ENCODE assay signal across 8 cellular contexts in the genomic region with DNA sequence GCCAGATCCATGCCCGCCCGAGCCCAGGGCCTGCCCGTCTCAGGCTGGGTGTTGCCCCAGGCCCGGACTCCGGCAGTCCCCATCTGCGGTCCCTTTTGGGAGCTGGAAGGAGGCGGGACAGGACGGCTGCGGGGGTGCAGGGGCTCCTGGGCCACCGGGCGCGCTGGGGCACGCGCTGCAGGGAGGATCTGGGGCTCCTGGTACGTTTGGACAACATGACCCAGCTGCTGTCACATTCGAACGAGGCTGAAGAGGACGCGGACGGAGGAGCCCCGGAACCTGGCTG. TPM values are rescaled to one million over a fixed set of nuclear protein-coding genes. Genes with fewer than 3 reads are reported as not detected.
DNase-seq lines count a peak whose midpoint lies in the region; ATAC-seq, FAIRE-seq and TF ChIP-seq lines count a peak whose summit lies in the region.

No MANE protein-coding gene starts in this region.

- H3K9ac ChIP-seq in IMR-90 (ENCODE audit: low read depth, low read length) (peak overlapping the region; percentile 68), muscle layer of colon (ENCODE audit: low read length) (peak overlapping the region; percentile 49)

- peak overlapping the region; percentile 82; the same call in 1 of the 2 replicates for H3K23ac ChIP-seq in IMR-90 (ENCODE audit: low read depth, low read length)

- WGBS in IMR-90 (ENCODE audit: extremely low coverage in 2 of 2, insufficient read length in 1 of 2), 2 experiments = 11% methylated on average over 21 of the region's 21 CpGs; no CpG with 5 or more reads in 1 of the 2 experiments

- 0 out of 2 replicates have a peak overlapping the region, but pooled peaks have one; percentile 26 for H2BK120ac ChIP-seq in IMR-90 (ENCODE audit: low read depth, low read length)

- POLR2A ChIA-PET in IMR-90 (lab: Charles Lee; ENCODE audit: unreplicated experiment) = interaction anchor here (0.6 kb wide), 1 partner anchor 22 kb away, joined by 7 read pairs; no protein-coding TSS in a partner anchor

- H3K27ac ChIP-seq in IMR-90 (ENCODE audit: insufficient read depth, low read length) (peak overlapping the region; percentile 36), caudate nucleus (ENCODE audit: low read depth, low read length) (peak overlapping the region; percentile 76), muscle layer of colon (ENCODE audit: low read depth, low read length) (peak overlapping the region; percentile 73)

- TF ChIP-seq RAD21 in IMR-90 (IDR thresholded peaks at IDR 0.05; ENCODE audit: low read length) = no peak

- no TSS peak for BruUV-seq in IMR-90 (replicated peaks; lab: Mats Ljungman, UMichigan)

- H2BK5ac ChIP-seq in IMR-90 (ENCODE audit: low read depth, low read length, poor library complexity, severe bottlenecking) = peak overlapping the region; percentile 49

- H2BK20ac ChIP-seq in IMR-90 (ENCODE audit: low read depth, low read length) = no peak overlapping the region

- H2AFZ ChIP-seq in IMR-90 (replicated peaks; ENCODE audit: low read length, poor library complexity) = peak overlapping the region; percentile 98

- H3K9me3 ChIP-seq in IMR-90 (ENCODE audit: control insufficient read depth, insufficient read depth, low read length) (no peaks in the 10 kb centered on the region), muscle layer of colon (ENCODE audit: low read length) (no peaks in the 10 kb centered on the region)

- dilution Hi-C loops in IMR-90 (cut with HindIII; ENCODE audit: low sequenced_read_pairs, unreplicated experiment) = no loop called here

- H3K36me3 ChIP-seq in IMR-90 (ENCODE audit: control insufficient read depth, insufficient read depth, low read length) (no peaks in the 10 kb centered on the region), muscle layer of colon (ENCODE audit: insufficient read depth, low read length) (no peaks in the 10 kb centered on the region)

- in situ Hi-C loops in IMR-90 (cut with MboI; ENCODE audit: low sequenced_read_pairs) = loop anchor here (10.0 kb wide), 1 partner anchor 124 kb away; no protein-coding TSS in a partner anchor

- peak overlapping the region; percentile 70 for H3K4ac ChIP-seq in IMR-90 (ENCODE audit: low read depth, low read length)

- no peak for TF ChIP-seq CTCF in IMR-90 (conservative IDR thresholded peaks at IDR 0.05; ENCODE audit: low read depth, low read length)

- intact Hi-C loops in IMR-90 (cut with micrococcal nuclease) = loop anchor here (10.0 kb wide), 1 partner anchor 334 kb away; a partner anchor contains a TSS

- H3K56ac ChIP-seq in IMR-90 (ENCODE audit: extremely low read depth, insufficient read depth, low read length) = peak overlapping the region; percentile 19; the same call in 1 of the 2 replicates

- peak overlapping the region; percentile 92 for H3K14ac ChIP-seq in IMR-90 (replicated peaks; ENCODE audit: low read depth, low read length)

- CTCF ChIA-PET in IMR-90 (lab: Yijun Ruan, JAX) = interaction anchor here (0.7 to 1.5 kb wide), 6 partner anchors 22 to 120 kb away, joined by 3 to 6 read pairs (median 3); no protein-coding TSS in a partner anchor

- no peak for TF ChIP-seq POLR2A in IMR-90 (IDR thresholded peaks at IDR 0.05; ENCODE audit: low read depth, low read length)
- no peak for TF ChIP-seq POLR2A in GM12892 (IDR thresholded peaks at IDR 0.05; ENCODE audit: low read depth, low read length)

- H3K9me1 ChIP-seq in IMR-90 (ENCODE audit: insufficient read depth, low read length) = peaks cover 2% of the 10 kb centered on the region; the same call in 1 of the 2 replicates

- FAIRE-seq in GM12892 (lab: Jason Lieb, UNC) = no peak

- peaks cover 0 to 30% of the 10 kb centered on the region in 2 experiments; a peak in 2 of 4 replicates for H3K79me1 ChIP-seq in IMR-90 (ENCODE audit: low read depth in 1 of 2, low read length in 2 of 2)

- peak overlapping the region; percentile 41; the same call in 1 of the 2 replicates for H4K91ac ChIP-seq in IMR-90 (ENCODE audit: insufficient read depth, low read depth, low read length)

- peak overlapping the region; percentile 92 for H3K4me2 ChIP-seq in IMR-90 (ENCODE audit: low read depth, low read length)

- H3K18ac ChIP-seq in IMR-90 (ENCODE audit: low read depth, low read length) = peak overlapping the region; percentile 32; the same call in 1 of the 2 replicates

- peak overlapping the region; percentile 83 for H2AK5ac ChIP-seq in IMR-90 (ENCODE audit: low read depth, low read length)

- H3K4me3 ChIP-seq in IMR-90 (ENCODE audit: insufficient read depth, low read depth, low read length) (peak overlapping the region; percentile 59), muscle layer of colon (ENCODE audit: low read depth in 1 of 2, low read length in 2 of 2) (peak overlapping the region; percentile 38 to 58)

- H3K27me3 ChIP-seq in IMR-90 (ENCODE audit: control insufficient read depth, insufficient read depth, low read length) (no peaks in the 10 kb centered on the region), muscle layer of colon (ENCODE audit: control insufficient read depth in 1 of 2, insufficient read depth in 2 of 2, low read length in 2 of 2) (no peaks in the 10 kb centered on the region)

- H3K4me1 ChIP-seq in IMR-90 (ENCODE audit: control insufficient read depth, insufficient read depth, low read length) = peaks cover 4% of the 10 kb centered on the region
- H3K4me1 ChIP-seq in muscle layer of colon (ENCODE audit: insufficient read depth, low read length) = peaks cover 12% of the 10 kb centered on the region

- no peak overlapping the region for H4K5ac ChIP-seq in IMR-90 (ENCODE audit: low read depth, low read length)

- H2AK9ac ChIP-seq in IMR-90 (replicated peaks; ENCODE audit: low read depth, low read length, poor library complexity) = peak overlapping the region; percentile 86

- H4K8ac ChIP-seq in IMR-90 (ENCODE audit: low read depth in 2 of 2, low read length in 2 of 2) = peak overlapping the region; percentile 62 to 96; a peak in 3 of 4 replicates

- ATAC-seq in GM19467 (IDR thresholded peaks at IDR 0.05; ENCODE audit: unreplicated experiment) = peak; percentile 16
- ATAC-seq in IMR-90 (ENCODE audit: low read depth) = peak; percentile 14

- H4K20me1 ChIP-seq in IMR-90 (ENCODE audit: insufficient read depth, low read length) = peaks cover 6% of the 10 kb centered on the region; the same call in 1 of the 2 replicates

- no peak for DNase-seq in IMR-90
- peak in 6 of 61 donors; percentile 29 to 79 (median 57) for DNase-seq in caudate nucleus (lab: John Stamatoyannopoulos, UW)
- no peak for DNase-seq in putamen (ENCODE audit: low spot score)
- no peak for DNase-seq in NCI-H1092 (lab: John Stamatoyannopoulos, UW)
- DNase-seq in GM12892 (ENCODE audit: insufficient read length) = no peak
- no peak for DNase-seq in dermis blood vessel endothelial cell

- no peak overlapping the region for H2BK15ac ChIP-seq in IMR-90 (ENCODE audit: low read depth, low read length)

TF ChIP-seq in IMR-90, 13 proteins besides CTCF, POLR2A, EP300 and RAD21:
- no peak for TF ChIP-seq CHD1 (IDR thresholded peaks at IDR 0.05; ENCODE audit: low read depth, low read length)

RNA-seq across cellular contexts. Expression of a gene that starts 6.6 kb away (rescaled TPM):
- not detected in 2 replicates for total RNA-seq in IMR-90 (2012; rRNA removed)
- 0.52 and 0.91 TPM in 2 replicates for polyA plus RNA-seq in IMR-90 (2012; rRNA removed)
- polyA plus RNA-seq in IMR-90 (2012; cell fraction: cytosol; rRNA removed) = not detected in 2 replicates
- 10.0 and 15.0 TPM in 2 replicates for polyA plus RNA-seq in IMR-90 (2012; cell fraction: nucleus; rRNA removed; ENCODE audit: low replicate concordance)
- 0.32 TPM for polyA plus RNA-seq in GM12892 (2012; ENCODE audit: missing spikeins)
- 0.34 TPM in 1 of 2 replicates, not detected in the other for total RNA-seq in dermis blood vessel endothelial cell

RNA-seq across cellular contexts. Expression of a gene that starts 10.6 kb away (rescaled TPM):
- total RNA-seq in IMR-90 (2012; rRNA removed) (0.28 and 0.54 TPM in 2 replicates), dermis blood vessel endothelial cell (0.37 TPM in 1 of 2 replicates, not detected in the other)
- polyA plus RNA-seq in IMR-90 (2012; rRNA removed) = 1.3 and 1.9 TPM in 2 replicates
- polyA plus RNA-seq in IMR-90 (2012; cell fraction: cytosol; rRNA removed) = 1.8 and 2.1 TPM in 2 replicates
- polyA plus RNA-seq in IMR-90 (2012; cell fraction: nucleus; rRNA removed; ENCODE audit: low replicate concordance) = 2.5 and 5.0 TPM in 2 replicates
- polyA plus RNA-seq in GM12892 (2012; ENCODE audit: missing spikeins) = not detected

RNA-seq across cellular contexts. Expression of a gene that starts 17.6 kb away (rescaled TPM):
- total RNA-seq in IMR-90 (2012; rRNA removed) (73.5 and 74.7 TPM in 2 replicates), dermis blood vessel endothelial cell (87.8 and 181 TPM in 2 replicates)
- 366 and 371 TPM in 2 replicates for polyA plus RNA-seq in IMR-90 (2012; rRNA removed)
- polyA plus RNA-seq in IMR-90 (2012; cell fraction: cytosol; rRNA removed) = 219 and 373 TPM in 2 replicates
- polyA plus RNA-seq in IMR-90 (2012; cell fraction: nucleus; rRNA removed; ENCODE audit: low replicate concordance) = 315 and 343 TPM in 2 replicates
- polyA plus RNA-seq in GM12892 (2012; ENCODE audit: missing spikeins) = 164 TPM
